ENCODE assay signal across 8 cellular contexts in genomic region chr16:50548659-50549560, GRCh38. TPM values are rescaled to one million over a fixed set of nuclear protein-coding genes. Genes with fewer than 3 reads are reported as not detected.
A peak's percentile ranks its signal among the peaks of the same experiment; 100 is the strongest.
DNase-seq lines count a peak whose midpoint lies in the region; ATAC-seq and TF ChIP-seq lines count a peak whose summit lies in the region.

No MANE protein-coding gene starts in this region.

- peak; percentile 12 to 15 for ATAC-seq in CD4-positive, CD25-positive, alpha-beta regulatory T cell (ENCODE audit: low read depth in 2 of 2)
- ATAC-seq in GM21360 (IDR thresholded peaks at IDR 0.05; ENCODE audit: unreplicated experiment), result peak; percentile 37

- H3K27me3 Mint-ChIP-seq in CD4-positive, CD25-positive, alpha-beta regulatory T cell, result peaks cover 26% of the 10 kb centered on the region
- peaks cover 61% of the 10 kb centered on the region for H3K27me3 Mint-ChIP-seq in activated T-helper 2 cell treated with anti-CD3 and anti-CD28 coated beads, Interferon-gamma antibody, Interleukin-2, Interleukin-4, amounts not matched to agents 10 μg/mL and 5 μg/mL and 100 μg/mL, durations not matched to agents 14 hours and 24 hours and 36 hours (ENCODE audit: low read depth)

- peak in 1 of 3 donors; percentile 35 for DNase-seq in CD4-positive, CD25-positive, alpha-beta regulatory T cell
- peak in 1 of 2 experiments; percentile 22 for DNase-seq in HL-60 (ENCODE audit: low read depth in 1 of 2, low spot score in 1 of 2)
- no peak for DNase-seq in activated T-helper 2 cell treated with anti-CD3 and anti-CD28 coated beads, Interferon-gamma antibody, Interleukin-2, Interleukin-4, amounts not matched to agents 10 μg/mL and 5 μg/mL and 100 μg/mL, durations not matched to agents 14 hours and 24 hours and 36 hours (ENCODE audit: low spot score)
- DNase-seq in stimulated activated CD4-positive, alpha-beta T cell treated with anti-CD3 and anti-CD28 coated beads, Interleukin-2, amount 100 ng/mL, for 24 hours, result peak; percentile 4 to 37
- DNase-seq in hippocampal formation (lab: John Stamatoyannopoulos, UW), result no peak
- DNase-seq in DMS114 treated with DMSO at 0.1 percent for 48 hours (lab: John Stamatoyannopoulos, UW; ENCODE audit: unreplicated experiment), result no peak

- no peaks in the 10 kb centered on the region for H3K36me3 ChIP-seq in CD4-positive, CD25-positive, alpha-beta regulatory T cell (ENCODE audit: control insufficient read depth, insufficient read depth, low read length)
- H3K36me3 ChIP-seq in iPS-15b (ENCODE audit: control insufficient read depth, insufficient read depth, low read length), result no peaks in the 10 kb centered on the region

- peak overlapping the region; percentile 26 to 88 (median 84) for H3K4me3 Mint-ChIP-seq in CD4-positive, CD25-positive, alpha-beta regulatory T cell
- peak overlapping the region; percentile 69 for H3K4me3 Mint-ChIP-seq in activated T-helper 2 cell treated with anti-CD3 and anti-CD28 coated beads, Interferon-gamma antibody, Interleukin-2, Interleukin-4, amounts not matched to agents 10 μg/mL and 5 μg/mL and 100 μg/mL, durations not matched to agents 14 hours and 24 hours and 36 hours (ENCODE audit: low read depth)

- peaks cover 4% of the 10 kb centered on the region for H3K36me3 Mint-ChIP-seq in CD4-positive, CD25-positive, alpha-beta regulatory T cell
- no peaks in the 10 kb centered on the region for H3K36me3 Mint-ChIP-seq in activated T-helper 2 cell treated with anti-CD3 and anti-CD28 coated beads, Interferon-gamma antibody, Interleukin-2, Interleukin-4, amounts not matched to agents 10 μg/mL and 5 μg/mL and 100 μg/mL, durations not matched to agents 14 hours and 24 hours and 36 hours (ENCODE audit: low read depth)

- H3K27ac ChIP-seq in CD4-positive, CD25-positive, alpha-beta regulatory T cell (ENCODE audit: insufficient read depth, low read length, poor library complexity, severe bottlenecking), result no peak overlapping the region
- no peak overlapping the region for H3K27ac ChIP-seq in HL-60 (replicated peaks)

- TF ChIP-seq CTCF in HL-60 (IDR thresholded peaks at IDR 0.05; ENCODE audit: insufficient read depth, low read length), result no peak

- H3K27ac Mint-ChIP-seq in CD4-positive, CD25-positive, alpha-beta regulatory T cell, result peak overlapping the region in 1 of 3 donors; percentile 36
- H3K27ac Mint-ChIP-seq in activated T-helper 2 cell treated with anti-CD3 and anti-CD28 coated beads, Interferon-gamma antibody, Interleukin-2, Interleukin-4, amounts not matched to agents 10 μg/mL and 5 μg/mL and 100 μg/mL, durations not matched to agents 14 hours and 24 hours and 36 hours, result no peak overlapping the region

- no peak overlapping the region for H3K4me3 ChIP-seq in CD4-positive, CD25-positive, alpha-beta regulatory T cell (ENCODE audit: low read depth, low read length)
- peak overlapping the region; percentile 81 for H3K4me3 ChIP-seq in HL-60 (replicated peaks; ENCODE audit: insufficient read depth, low read length)
- H3K4me3 ChIP-seq in iPS-15b (ENCODE audit: low read depth, low read length), result peak overlapping the region; percentile 53

- H3K27me3 ChIP-seq in CD4-positive, CD25-positive, alpha-beta regulatory T cell (ENCODE audit: control insufficient read depth, insufficient read depth, low read length), result no peaks in the 10 kb centered on the region
- H3K27me3 ChIP-seq in HL-60 (ENCODE audit: insufficient read depth, poor library complexity, severe bottlenecking), result peaks cover 18% of the 10 kb centered on the region
- peaks cover 44% of the 10 kb centered on the region for H3K27me3 ChIP-seq in iPS-15b (ENCODE audit: control insufficient read depth, insufficient read depth, low read length)

- intact Hi-C loops in activated T-helper 2 cell treated with anti-CD3 and anti-CD28 coated beads, Interferon-gamma antibody, Interleukin-2, Interleukin-4, amounts not matched to agents 10 μg/mL and 5 μg/mL and 100 μg/mL, durations not matched to agents 14 hours and 24 hours and 36 hours (cut with micrococcal nuclease), result loop anchor here (5.0 kb wide), 2 partner anchors 118 to 198 kb away; no protein-coding TSS in a partner anchor

- peaks cover 0 to 7% (median 2%) of the 10 kb centered on the region in 7 donors for H3K9me3 Mint-ChIP-seq in CD4-positive, CD25-positive, alpha-beta regulatory T cell
- peaks cover 7% of the 10 kb centered on the region for H3K9me3 Mint-ChIP-seq in activated T-helper 2 cell treated with anti-CD3 and anti-CD28 coated beads, Interferon-gamma antibody, Interleukin-2, Interleukin-4, amounts not matched to agents 10 μg/mL and 5 μg/mL and 100 μg/mL, durations not matched to agents 14 hours and 24 hours and 36 hours

- no peak overlapping the region for H3K9ac ChIP-seq in iPS-15b (ENCODE audit: low read depth, low read length)

- peaks cover 0 to 31% (median 19%) of the 10 kb centered on the region in 4 donors for H3K4me1 Mint-ChIP-seq in CD4-positive, CD25-positive, alpha-beta regulatory T cell
- H3K4me1 Mint-ChIP-seq in activated T-helper 2 cell treated with anti-CD3 and anti-CD28 coated beads, Interferon-gamma antibody, Interleukin-2, Interleukin-4, amounts not matched to agents 10 μg/mL and 5 μg/mL and 100 μg/mL, durations not matched to agents 14 hours and 24 hours and 36 hours (ENCODE audit: low read depth), result peaks cover 4% of the 10 kb centered on the region

- H3K9me3 ChIP-seq in CD4-positive, CD25-positive, alpha-beta regulatory T cell (ENCODE audit: control insufficient read depth in 2 of 2, low read length in 2 of 2), result peaks cover 0 to 4% of the 10 kb centered on the region in 2 experiments
- no peaks in the 10 kb centered on the region for H3K9me3 ChIP-seq in iPS-15b (ENCODE audit: control insufficient read depth, insufficient read depth, low read length)

- peaks cover 34% of the 10 kb centered on the region for H3K4me1 ChIP-seq in CD4-positive, CD25-positive, alpha-beta regulatory T cell (ENCODE audit: control insufficient read depth, insufficient read depth, low read length, poor library complexity, severe bottlenecking)
- H3K4me1 ChIP-seq in iPS-15b (ENCODE audit: control insufficient read depth, insufficient read depth, low read length), result no peaks in the 10 kb centered on the region

RNA-seq across cellular contexts. Expression of gene NKD1, which starts 0.7 kb away (rescaled TPM):
- 2.4 TPM for total RNA-seq in CD4-positive, CD25-positive, alpha-beta regulatory T cell
- polyA plus RNA-seq in CD4-positive, CD25-positive, alpha-beta regulatory T cell, result under 1 TPM in 3 of 4 donors, not detected in 1; 0.10 to 0.76 (median 0.54) TPM
- 0.96 and 1.8 TPM in 2 replicates for total RNA-seq in activated T-helper 2 cell treated with anti-CD3 and anti-CD28 coated beads, Interferon-gamma antibody, Interleukin-2, Interleukin-4, amounts not matched to agents 10 μg/mL and 5 μg/mL and 100 μg/mL, durations not matched to agents 14 hours and 24 hours and 36 hours

Comparison
In these comparisons a context has a peak if more than half of its experiments do, and no peak if none do; other contexts are left out.
1. DNase-seq: peak in stimulated activated CD4-positive, alpha-beta T cell treated with anti-CD3 and anti-CD28 coated beads, Interleukin-2, amount 100 ng/mL, for 24 hours (2 of 2); none in activated T-helper 2 cell treated with anti-CD3 and anti-CD28 coated beads, Interferon-gamma antibody, Interleukin-2, Interleukin-4, amounts not matched to agents 10 μg/mL and 5 μg/mL and 100 μg/mL, durations not matched to agents 14 hours and 24 hours and 36 hours (single experiment), hippocampal formation (0 of 2) and DMS114 treated with DMSO at 0.1 percent for 48 hours (single experiment).